In genomic region chr1:94629259-94630181, GRCh38 we compare ENCODE assay signal across 20 cellular contexts.
DNase-seq lines count a peak whose midpoint lies in the region; ATAC-seq, FAIRE-seq and TF ChIP-seq lines count a peak whose summit lies in the region.
"Had no signal": no experiment of that assay in that cellular context is flagged by ENCODE, and none has a peak within 500 bp of the region (broad histone marks: within the 10 kb centered on the region; RNA-seq: fewer than 3 reads in every experiment).

No MANE protein-coding gene starts in this region.

- no peaks in the 10 kb centered on the region for H3K36me3 ChIP-seq in HCT116 (ENCODE audit: control insufficient read depth in 1 of 2, insufficient read depth in 2 of 2, low read length in 2 of 2)
- no peaks in the 10 kb centered on the region for H3K36me3 ChIP-seq in K562 (ENCODE audit: control insufficient read depth, insufficient read depth, low read length)
- H3K36me3 ChIP-seq in mesenchymal stem cell (ENCODE audit: control insufficient read depth in 1 of 2, insufficient read depth in 2 of 2, low read depth in 1 of 2, low read length in 2 of 2) = no peaks in the 10 kb centered on the region
- no peaks in the 10 kb centered on the region for H3K36me3 ChIP-seq in smooth muscle cell (ENCODE audit: low read depth)
- H3K36me3 ChIP-seq in Peyer's patch = no peaks in the 10 kb centered on the region
- H3K36me3 ChIP-seq: BLaER1 had no signal

- H3K9me3 ChIP-seq in HCT116 (ENCODE audit: control insufficient read depth in 1 of 2, insufficient read depth in 1 of 2, low read depth in 1 of 2, low read length in 2 of 2) = no peaks in the 10 kb centered on the region
- no peaks in the 10 kb centered on the region for H3K9me3 ChIP-seq in K562 (replicated peaks; ENCODE audit: control insufficient read depth, insufficient read depth, low read depth, low read length)
- H3K9me3 ChIP-seq in mesenchymal stem cell (ENCODE audit: control insufficient read depth, low read length) = peaks cover 3% of the 10 kb centered on the region
- no peaks in the 10 kb centered on the region for H3K9me3 ChIP-seq in smooth muscle cell (replicated peaks; ENCODE audit: low read depth)
- H3K9me3 ChIP-seq in Peyer's patch = no peaks in the 10 kb centered on the region
- H3K9me3 ChIP-seq: BLaER1, Caco-2 had no signal

- H3K79me1 ChIP-seq in mesenchymal stem cell (replicated peaks; ENCODE audit: low read length, poor library complexity, severe bottlenecking) = no peaks in the 10 kb centered on the region

- no peaks in the 10 kb centered on the region for H3K79me2 ChIP-seq in HCT116 (ENCODE audit: insufficient read depth, low read length)
- H3K79me2 ChIP-seq in K562 (ENCODE audit: control insufficient read depth, insufficient read depth, low read length) = no peaks in the 10 kb centered on the region
- H3K79me2 ChIP-seq in smooth muscle cell (ENCODE audit: low read depth) = no peaks in the 10 kb centered on the region

- no peak for DNase-seq in HCT116 (ENCODE audit: low read depth, low spot score)
- no peak for DNase-seq in K562 (ENCODE audit: extremely low read depth in 1 of 4, low spot score in 3 of 4)
- no peak for DNase-seq in mesenchymal stem cell
- no peak for DNase-seq in smooth muscle cell (lab: John Stamatoyannopoulos, UW; ENCODE audit: unreplicated experiment)
- no peak for DNase-seq in CD14-positive monocyte (ENCODE audit: low spot score)
- no peak for DNase-seq in Peyer's patch
- DNase-seq in activated CD4-positive, alpha-beta T cell treated with anti-CD3 and anti-CD28 coated beads for 4 hours = no peak
- DNase-seq: Caco-2; CD4-positive, alpha-beta memory T cell; KG1; NCI-H1092 treated with DMSO at 0.1 percent for 48 hours; NCI-H1436 treated with DMSO at 0.1 percent for 48 hours; NCI-H2029; NCI-H2227 treated with DMSO at 0.1 percent for 48 hours; NCI-H510A treated with DMSO at 0.1 percent for 48 hours; NCI-H774; NK-92 treated with Interleukin-12 subunit alpha and Interleukin-12 subunit beta, amount 100 ng/mL, for 24 hours had no signal

- no peak overlapping the region for H3K9ac ChIP-seq in HCT116 (ENCODE audit: low read length)
- no peak overlapping the region for H3K9ac ChIP-seq in K562 (ENCODE audit: insufficient read depth in 1 of 2, low read depth in 2 of 2, low read length in 2 of 2)
- H3K9ac ChIP-seq in mesenchymal stem cell (ENCODE audit: low read length) = no peak overlapping the region
- H3K9ac ChIP-seq in smooth muscle cell (ENCODE audit: low read depth) = no peak overlapping the region
- H3K9ac ChIP-seq: BLaER1 had no signal

- CTCF ChIA-PET in HCT116 (lab: Charles Lee) = no interaction called here
- CTCF ChIA-PET in K562 (lab: Yijun Ruan, JAX; ENCODE audit: low intra/inter-chr PET ratio) = no interaction called here

- no peak for TF ChIP-seq CTCF in HCT116 (IDR thresholded peaks at IDR 0.05 in 2 of 3, conservative IDR thresholded peaks at IDR 0.05 in 1 of 3; ENCODE audit: borderline replicate concordance in 1 of 3, insufficient read depth in 1 of 3, low read depth in 2 of 3, low read length in 2 of 3)
- no peak for TF ChIP-seq CTCF in K562 (IDR thresholded peaks at IDR 0.05 in 2 of 3, conservative IDR thresholded peaks at IDR 0.05 in 1 of 3; ENCODE audit: insufficient read depth in 2 of 3, low read depth in 1 of 3, low read length in 3 of 3)
- TF ChIP-seq CTCF in smooth muscle cell (IDR thresholded peaks at IDR 0.05; ENCODE audit: borderline replicate concordance, insufficient read depth, poor library complexity, severe bottlenecking) = no peak
- no peak for TF ChIP-seq CTCF in CD14-positive monocyte (IDR thresholded peaks at IDR 0.05)
- TF ChIP-seq CTCF in Peyer's patch (IDR thresholded peaks at IDR 0.05) = no peak

- no TSS peak for BruUV-seq in HCT116 (replicated peaks; lab: Mats Ljungman, UMichigan)
- no TSS peak for BruUV-seq in K562 (replicated peaks; lab: Mats Ljungman, UMichigan)

- H3K27ac ChIP-seq in HCT116 (ENCODE audit: low read depth, low read length) (no peak overlapping the region), K562 (ENCODE audit: extremely low read depth, low read depth, low read length) (no peak overlapping the region), mesenchymal stem cell (ENCODE audit: low read length, poor library complexity, severe bottlenecking) (no peak overlapping the region), smooth muscle cell (ENCODE audit: low read depth) (peak overlapping the region; percentile 58), Peyer's patch (no peak overlapping the region)
- H3K27ac ChIP-seq: BLaER1 had no signal

- no peak overlapping the region for H2AK5ac ChIP-seq in mesenchymal stem cell (ENCODE audit: low read length, severe bottlenecking)

- no peaks in the 10 kb centered on the region for H3K36me3 Mint-ChIP-seq in CD14-positive monocyte
- H3K36me3 Mint-ChIP-seq: CD4-positive, alpha-beta memory T cell had no signal

- H2BK120ac ChIP-seq in mesenchymal stem cell (ENCODE audit: low read depth, low read length) = peak overlapping the region; percentile 90

- peaks cover 0 to 25% of the 10 kb centered on the region in 2 experiments; a peak in 1 of 4 replicates for H3K4me1 ChIP-seq in HCT116 (ENCODE audit: control insufficient read depth in 1 of 2, insufficient read depth in 2 of 2, low read length in 2 of 2)
- H3K4me1 ChIP-seq in K562 (replicated peaks in 1 of 2; ENCODE audit: control insufficient read depth in 2 of 2, insufficient read depth in 2 of 2, low read length in 2 of 2) = peaks cover 2 to 3% of the 10 kb centered on the region in 2 experiments; a peak in 2 of 5 replicates
- no peaks in the 10 kb centered on the region for H3K4me1 ChIP-seq in mesenchymal stem cell (ENCODE audit: control insufficient read depth, insufficient read depth, low read depth, low read length)
- peaks cover 2% of the 10 kb centered on the region for H3K4me1 ChIP-seq in smooth muscle cell (ENCODE audit: low read depth)
- no peaks in the 10 kb centered on the region for H3K4me1 ChIP-seq in Peyer's patch
- H3K4me1 ChIP-seq: BLaER1 had no signal

- H2AFZ ChIP-seq in HCT116 (ENCODE audit: low read depth, low read length, poor library complexity, severe bottlenecking) (no peak overlapping the region), K562 (ENCODE audit: low read depth, low read length) (no peak overlapping the region), mesenchymal stem cell (ENCODE audit: low read depth, low read length) (no peak overlapping the region), smooth muscle cell (ENCODE audit: low read depth) (peak overlapping the region; percentile 16)

- in situ Hi-C loops in K562 (cut with MboI) = no loop called here

- POLR2A ChIA-PET in HCT116 (lab: Charles Lee) = no interaction called here
- POLR2A ChIA-PET in K562 (lab: Yijun Ruan, JAX) = no interaction called here

- H3K27me3 Mint-ChIP-seq in CD14-positive monocyte (ENCODE audit: low read depth in 3 of 3) = peaks cover 0 to 4% (median 1%) of the 10 kb centered on the region in 3 donors

- H3K4me2 ChIP-seq in HCT116 (ENCODE audit: low read length) (no peak overlapping the region), K562 (ENCODE audit: insufficient read depth, low read length) (no peak overlapping the region), mesenchymal stem cell (ENCODE audit: low read length, poor library complexity, severe bottlenecking) (no peak overlapping the region), smooth muscle cell (peak overlapping the region; percentile 65)
- H3K4me2 ChIP-seq: BLaER1 had no signal

- H3K23ac ChIP-seq in mesenchymal stem cell (ENCODE audit: low read length in 2 of 2) = no peak overlapping the region

- no peak for TF ChIP-seq EP300 in K562 (IDR thresholded peaks at IDR 0.05; ENCODE audit: low read length)

- no peaks in the 10 kb centered on the region for H3K27me3 ChIP-seq in HCT116 (ENCODE audit: insufficient read depth, low read length)
- peaks cover 11 to 30% of the 10 kb centered on the region in 2 experiments for H3K27me3 ChIP-seq in K562 (ENCODE audit: control insufficient read depth in 2 of 2, insufficient read depth in 2 of 2, low read length in 2 of 2)
- H3K27me3 ChIP-seq in mesenchymal stem cell (ENCODE audit: control insufficient read depth in 1 of 2, insufficient read depth in 1 of 2, low read length in 2 of 2) = no peaks in the 10 kb centered on the region
- no peaks in the 10 kb centered on the region for H3K27me3 ChIP-seq in smooth muscle cell (ENCODE audit: low read depth)
- H3K27me3 ChIP-seq in Peyer's patch = no peaks in the 10 kb centered on the region
- H3K27me3 ChIP-seq: BLaER1 had no signal

- 23% methylated on average over 16 of the region's 16 CpGs for WGBS in K562 (ENCODE audit: insufficient coverage, low coverage, missing lambda C conversion rate)
- 95% methylated on average over 15 of the region's 16 CpGs for WGBS in mesenchymal stem cell
- 64% methylated on average over 16 of the region's 16 CpGs for WGBS in smooth muscle cell (ENCODE audit: low lambda C conversion rate)

- peaks cover 0 to 29% (median 2%) of the 10 kb centered on the region in 7 donors for H3K9me3 Mint-ChIP-seq in CD14-positive monocyte

- H4K91ac ChIP-seq in mesenchymal stem cell (ENCODE audit: low read length) = peak overlapping the region; percentile 66

- TF ChIP-seq RAD21 in HCT116 (IDR thresholded peaks at IDR 0.05; ENCODE audit: low read depth) = no peak
- no peak for TF ChIP-seq RAD21 in K562 (CRISPR knock-in tag; conservative IDR thresholded peaks at IDR 0.05 in 1 of 2, IDR thresholded peaks at IDR 0.05 in 1 of 2)

- TF ChIP-seq POLR2A in HCT116 (IDR thresholded peaks at IDR 0.05; ENCODE audit: borderline replicate concordance, extremely low read depth, insufficient read depth, insufficient read length) (no peak), K562 (conservative IDR thresholded peaks at IDR 0.05) (no peak), Peyer's patch (IDR thresholded peaks at IDR 0.05) (no peak)

- RAD21 ChIA-PET in HCT116 (lab: Charles Lee; ENCODE audit: low non-redundant PET in 1 of 2, low total read pairs in 2 of 2, uncharacterized antibody in 2 of 2, unreplicated experiment in 2 of 2) = no interaction called here

- peak overlapping the region; percentile 9 to 56 for H3K18ac ChIP-seq in mesenchymal stem cell (ENCODE audit: low read depth in 1 of 2, low read length in 2 of 2)

- H4K20me1 ChIP-seq in HCT116 (ENCODE audit: insufficient read depth) = no peaks in the 10 kb centered on the region
- H4K20me1 ChIP-seq in K562 (replicated peaks; ENCODE audit: control insufficient read depth, insufficient read depth, low read length) = peaks cover 5% of the 10 kb centered on the region; the same call in 1 of the 2 replicates
- no peaks in the 10 kb centered on the region for H4K20me1 ChIP-seq in smooth muscle cell (ENCODE audit: low read depth)
- H4K20me1 ChIP-seq: BLaER1 had no signal

- peak overlapping the region in 1 of 2 experiments; percentile 26 for H3K14ac ChIP-seq in mesenchymal stem cell (ENCODE audit: low read length in 2 of 2)

- H3K4me3 ChIP-seq in HCT116 (replicated peaks in 1 of 2; ENCODE audit: low read depth in 1 of 2, low read length in 2 of 2) (no peak overlapping the region), K562 (no peak overlapping the region), mesenchymal stem cell (ENCODE audit: insufficient read depth in 1 of 2, low read depth in 1 of 2, low read length in 2 of 2) (no peak overlapping the region), smooth muscle cell (no peak overlapping the region), Peyer's patch (no peak overlapping the region)
- H3K4me3 ChIP-seq: BLaER1 had no signal

- peaks cover 15% of the 10 kb centered on the region for H3F3A ChIP-seq in smooth muscle cell (ENCODE audit: low read depth)

- no peaks in the 10 kb centered on the region for H3K9me2 ChIP-seq in HCT116 (ENCODE audit: insufficient read depth)

- no peak overlapping the region for H3K27ac Mint-ChIP-seq in CD14-positive monocyte
- H3K27ac Mint-ChIP-seq: CD4-positive, alpha-beta memory T cell had no signal

- H3K9me1 ChIP-seq in K562 (ENCODE audit: control insufficient read depth, insufficient read depth, low read length) = no peaks in the 10 kb centered on the region

- H3K4me1 Mint-ChIP-seq in CD14-positive monocyte = peaks cover 12% of the 10 kb centered on the region
- H3K4me1 Mint-ChIP-seq: CD4-positive, alpha-beta memory T cell had no signal

- no peak overlapping the region for H2BK5ac ChIP-seq in mesenchymal stem cell (ENCODE audit: low read depth, low read length, poor library complexity, severe bottlenecking)

- peak overlapping the region; percentile 88 for H4K8ac ChIP-seq in mesenchymal stem cell (ENCODE audit: low read length)

- H2BK15ac ChIP-seq in mesenchymal stem cell (ENCODE audit: low read depth, poor library complexity, severe bottlenecking) = peak overlapping the region; percentile 82

- FAIRE-seq in K562 (lab: Jason Lieb, UNC) = no peak
- FAIRE-seq: GM12891 had no signal

- H2BK12ac ChIP-seq in mesenchymal stem cell (ENCODE audit: low read length in 2 of 2) = peak overlapping the region; percentile 38 to 58

- no peak overlapping the region for H3K4me3 Mint-ChIP-seq in CD14-positive monocyte
- H3K4me3 Mint-ChIP-seq: CD4-positive, alpha-beta memory T cell had no signal

- intact Hi-C loops in HCT116 (cut with micrococcal nuclease) = no loop called here
- intact Hi-C loops in K562 (cut with micrococcal nuclease) = no loop called here
- intact Hi-C loops in CD14-positive monocyte (cut with micrococcal nuclease) = no loop called here

- H3K4ac ChIP-seq in mesenchymal stem cell (ENCODE audit: low read depth in 1 of 2, low read length in 2 of 2) = peak overlapping the region in 1 of 2 experiments; percentile 35

- no peak; the same call in 1 of the 2 replicates for ATAC-seq in HCT116
- peak; percentile 40; the same call in 1 of the 3 replicates for ATAC-seq in K562
- ATAC-seq: SK-N-SH treated with all-trans-retinoic acid at 6 μM for 48 hours had no signal

Comparison
In these comparisons a context has a peak if more than half of its experiments do, and no peak if none do; other contexts are left out.
1. Of the 22 proteins assayed by ChIP-seq in both K562 and HCT116: peak only in K562: none; only in HCT116: CEBPB; in both: none; in neither: 20; mixed calls (peak in some experiments, not most) for 1.